In the genomic region with DNA sequence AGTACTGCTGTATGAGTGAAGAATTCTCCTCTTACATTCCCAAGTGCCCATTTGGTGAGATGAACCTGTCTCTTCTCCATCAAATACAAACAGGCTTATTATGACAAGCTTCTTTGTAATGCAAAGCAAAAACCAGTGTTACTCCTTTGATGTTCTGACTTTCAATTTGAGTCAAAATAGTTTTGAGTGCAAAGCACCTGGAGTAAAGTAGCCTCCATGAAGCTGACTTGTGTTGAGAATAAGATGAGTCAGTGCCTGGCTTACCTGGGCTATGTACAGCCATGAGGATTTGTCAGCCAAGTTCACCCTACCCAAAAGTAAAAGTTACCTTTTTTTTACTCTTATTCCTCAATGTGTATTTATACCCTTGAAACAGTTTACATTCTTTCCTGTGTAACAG, we compare ENCODE assay signal across 18 cellular contexts.
A peak's percentile ranks its signal among the peaks of the same experiment; 100 is the strongest.
DNase-seq lines count a peak whose midpoint lies in the region; ATAC-seq, FAIRE-seq and TF ChIP-seq lines count a peak whose summit lies in the region.
"Had no signal": no experiment of that assay in that cellular context is flagged by ENCODE, and none has a peak within 500 bp of the region (broad histone marks: within the 10 kb centered on the region; RNA-seq: fewer than 3 reads in every experiment).

No MANE protein-coding gene starts in this region.

- no peak for TF ChIP-seq POLR2A in esophagus squamous epithelium (IDR thresholded peaks at IDR 0.05)

- peaks cover 2% of the 10 kb centered on the region for H3K27me3 Mint-ChIP-seq in activated CD4-positive, alpha-beta T cell treated with anti-CD3 and anti-CD28 coated beads, Interleukin-2, amount 10 ng/mL, durations not matched to agents 24 days and 14 days
- H3K27me3 Mint-ChIP-seq in stimulated activated naive CD8-positive, alpha-beta T cell treated with anti-CD3 and anti-CD28 coated beads, Interleukin-15, amount 100 ng/mL, for 72 hours = peaks cover 11% of the 10 kb centered on the region
- no peaks in the 10 kb centered on the region for H3K27me3 Mint-ChIP-seq in astrocyte (ENCODE audit: low read depth, unreplicated experiment)
- H3K27me3 Mint-ChIP-seq: CD4-positive, alpha-beta memory T cell had no signal

- H3K4me3 ChIP-seq in astrocyte (ENCODE audit: insufficient read depth, low read depth, low read length) (no peak overlapping the region), esophagus squamous epithelium (no peak overlapping the region)
- H3K4me3 ChIP-seq: BLaER1 had no signal

- no peak overlapping the region for H3K4me3 Mint-ChIP-seq in activated CD4-positive, alpha-beta T cell treated with anti-CD3 and anti-CD28 coated beads, Interleukin-2, amount 10 ng/mL, durations not matched to agents 24 days and 14 days
- no peak overlapping the region for H3K4me3 Mint-ChIP-seq in stimulated activated naive CD8-positive, alpha-beta T cell treated with anti-CD3 and anti-CD28 coated beads, Interleukin-15, amount 100 ng/mL, for 72 hours
- H3K4me3 Mint-ChIP-seq in astrocyte (ENCODE audit: unreplicated experiment) = no peak overlapping the region
- H3K4me3 Mint-ChIP-seq: CD14-positive monocyte; CD4-positive, alpha-beta memory T cell; H9 had no signal

- no peaks in the 10 kb centered on the region for H3K9me3 ChIP-seq in astrocyte (ENCODE audit: insufficient read depth, low read depth, low read length)
- no peaks in the 10 kb centered on the region for H3K9me3 ChIP-seq in esophagus squamous epithelium
- H3K9me3 ChIP-seq: BLaER1 had no signal

- peak; percentile 88 for FAIRE-seq in astrocyte (lab: Jason Lieb, UNC)
- FAIRE-seq: GM19239, H1, HepG2 had no signal

- no peak overlapping the region for H3K27ac Mint-ChIP-seq in activated CD4-positive, alpha-beta T cell treated with anti-CD3 and anti-CD28 coated beads, Interleukin-2, amount 10 ng/mL, durations not matched to agents 24 days and 14 days
- no peak overlapping the region for H3K27ac Mint-ChIP-seq in stimulated activated naive CD8-positive, alpha-beta T cell treated with anti-CD3 and anti-CD28 coated beads, Interleukin-15, amount 100 ng/mL, for 72 hours
- H3K27ac Mint-ChIP-seq in astrocyte (ENCODE audit: unreplicated experiment) = no peak overlapping the region
- H3K27ac Mint-ChIP-seq: CD14-positive monocyte; CD4-positive, alpha-beta memory T cell; H9 had no signal

- H3K36me3 ChIP-seq in astrocyte (ENCODE audit: insufficient read depth, low read length) (no peaks in the 10 kb centered on the region), esophagus squamous epithelium (no peaks in the 10 kb centered on the region)
- H3K36me3 ChIP-seq: BLaER1 had no signal

- intact Hi-C loops in activated CD4-positive, alpha-beta T cell treated with anti-CD3 and anti-CD28 coated beads, Interleukin-2, amount 10 ng/mL, durations not matched to agents 24 days and 14 days (cut with micrococcal nuclease) = loop anchor here (5.0 kb wide), 1 partner anchor 42 kb away; no protein-coding TSS in a partner anchor
- intact Hi-C loops in esophagus squamous epithelium (cut with DNase I) = no loop called here

- H3K4me1 Mint-ChIP-seq in activated CD4-positive, alpha-beta T cell treated with anti-CD3 and anti-CD28 coated beads, Interleukin-2, amount 10 ng/mL, durations not matched to agents 24 days and 14 days = peaks cover 9% of the 10 kb centered on the region
- peaks cover 10% of the 10 kb centered on the region for H3K4me1 Mint-ChIP-seq in stimulated activated naive CD8-positive, alpha-beta T cell treated with anti-CD3 and anti-CD28 coated beads, Interleukin-15, amount 100 ng/mL, for 72 hours
- no peaks in the 10 kb centered on the region for H3K4me1 Mint-ChIP-seq in astrocyte (ENCODE audit: low read depth, unreplicated experiment)
- H3K4me1 Mint-ChIP-seq: CD14-positive monocyte; CD4-positive, alpha-beta memory T cell had no signal

- no peaks in the 10 kb centered on the region for H3K4me1 ChIP-seq in astrocyte (ENCODE audit: insufficient read depth, low read length)
- H3K4me1 ChIP-seq in esophagus squamous epithelium = no peaks in the 10 kb centered on the region
- H3K4me1 ChIP-seq: BLaER1 had no signal

- H2AFZ ChIP-seq in astrocyte (ENCODE audit: low read depth, low read length) = no peak overlapping the region

- H3K79me2 ChIP-seq in astrocyte (ENCODE audit: insufficient read depth, low read length) = no peaks in the 10 kb centered on the region

- H3K27ac ChIP-seq in astrocyte (ENCODE audit: low read depth, low read length) = no peak overlapping the region
- no peak overlapping the region for H3K27ac ChIP-seq in esophagus squamous epithelium
- H3K27ac ChIP-seq: BLaER1 had no signal

- no peak overlapping the region for H3K4me2 ChIP-seq in astrocyte (ENCODE audit: low read length)
- H3K4me2 ChIP-seq: BLaER1 had no signal

- no peaks in the 10 kb centered on the region for H3K36me3 Mint-ChIP-seq in activated CD4-positive, alpha-beta T cell treated with anti-CD3 and anti-CD28 coated beads, Interleukin-2, amount 10 ng/mL, durations not matched to agents 24 days and 14 days (ENCODE audit: low read depth)
- no peaks in the 10 kb centered on the region for H3K36me3 Mint-ChIP-seq in astrocyte (ENCODE audit: low read depth, unreplicated experiment)
- H3K36me3 Mint-ChIP-seq: CD14-positive monocyte; CD4-positive, alpha-beta memory T cell had no signal

- DNase-seq in activated CD4-positive, alpha-beta T cell treated with anti-CD3 and anti-CD28 coated beads, Interleukin-2, amount 10 ng/mL, durations not matched to agents 24 days and 14 days = peak; percentile 54
- DNase-seq in activated CD4-positive, alpha-beta T cell treated with anti-CD3 and anti-CD28 coated beads, Interleukin-2, amount 50 U/mL, for 4 hours = no peak
- DNase-seq in stimulated activated naive CD8-positive, alpha-beta T cell treated with anti-CD3 and anti-CD28 coated beads, Interleukin-15, amount 100 ng/mL, for 72 hours = no peak
- no peak for DNase-seq in stimulated activated naive CD8-positive, alpha-beta T cell treated with anti-CD3 and anti-CD28 coated beads, Interleukin-15, Interleukin-2, amounts not matched to agents 100 U/mL and 50 U/mL, for 24 hours
- DNase-seq in astrocyte (ENCODE audit: low read depth) (no peak), esophagus squamous epithelium (lab: John Stamatoyannopoulos, UW) (no peak)
- DNase-seq in activated CD8-positive, alpha-beta memory T cell treated with anti-CD3 and anti-CD28 coated beads, Interleukin-2, amount 50 U/mL, for 4 hours = no peak
- DNase-seq: 8988T; CD4-positive, alpha-beta memory T cell; DMS153; DMS79; GF-D8; H9 had no signal

- ATAC-seq in stimulated activated naive CD8-positive, alpha-beta T cell treated with anti-CD3 and anti-CD28 coated beads, Interleukin-15, amount 100 ng/mL, for 72 hours = peak; percentile 64
- no peak for ATAC-seq in stimulated activated naive CD8-positive, alpha-beta T cell treated with anti-CD3 and anti-CD28 coated beads, Interleukin-15, Interleukin-2, amounts not matched to agents 100 U/mL and 50 U/mL, for 24 hours
- ATAC-seq: HepG2 had no signal

- no peaks in the 10 kb centered on the region for H3K27me3 ChIP-seq in astrocyte (ENCODE audit: insufficient read depth, low read length)
- H3K27me3 ChIP-seq in esophagus squamous epithelium = no peaks in the 10 kb centered on the region

- no peak overlapping the region for H3K9ac ChIP-seq in astrocyte (ENCODE audit: low read length)
- H3K9ac ChIP-seq: BLaER1 had no signal

- TF ChIP-seq CTCF in astrocyte (IDR thresholded peaks at IDR 0.05; ENCODE audit: insufficient read depth, low read depth, low read length) (no peak), esophagus squamous epithelium (IDR thresholded peaks at IDR 0.05) (no peak)

- no peaks in the 10 kb centered on the region for H3K9me3 Mint-ChIP-seq in activated CD4-positive, alpha-beta T cell treated with anti-CD3 and anti-CD28 coated beads, Interleukin-2, amount 10 ng/mL, durations not matched to agents 24 days and 14 days
- no peaks in the 10 kb centered on the region for H3K9me3 Mint-ChIP-seq in stimulated activated naive CD8-positive, alpha-beta T cell treated with anti-CD3 and anti-CD28 coated beads, Interleukin-15, amount 100 ng/mL, for 72 hours
- H3K9me3 Mint-ChIP-seq in astrocyte (ENCODE audit: unreplicated experiment) = no peaks in the 10 kb centered on the region
- H3K9me3 Mint-ChIP-seq: CD4-positive, alpha-beta memory T cell had no signal

- no peaks in the 10 kb centered on the region for H4K20me1 ChIP-seq in astrocyte (ENCODE audit: insufficient read depth, low read length)
- H4K20me1 ChIP-seq: BLaER1 had no signal
